Comparison of ENCODE assay signal across 11 cellular contexts in the genomic region with DNA sequence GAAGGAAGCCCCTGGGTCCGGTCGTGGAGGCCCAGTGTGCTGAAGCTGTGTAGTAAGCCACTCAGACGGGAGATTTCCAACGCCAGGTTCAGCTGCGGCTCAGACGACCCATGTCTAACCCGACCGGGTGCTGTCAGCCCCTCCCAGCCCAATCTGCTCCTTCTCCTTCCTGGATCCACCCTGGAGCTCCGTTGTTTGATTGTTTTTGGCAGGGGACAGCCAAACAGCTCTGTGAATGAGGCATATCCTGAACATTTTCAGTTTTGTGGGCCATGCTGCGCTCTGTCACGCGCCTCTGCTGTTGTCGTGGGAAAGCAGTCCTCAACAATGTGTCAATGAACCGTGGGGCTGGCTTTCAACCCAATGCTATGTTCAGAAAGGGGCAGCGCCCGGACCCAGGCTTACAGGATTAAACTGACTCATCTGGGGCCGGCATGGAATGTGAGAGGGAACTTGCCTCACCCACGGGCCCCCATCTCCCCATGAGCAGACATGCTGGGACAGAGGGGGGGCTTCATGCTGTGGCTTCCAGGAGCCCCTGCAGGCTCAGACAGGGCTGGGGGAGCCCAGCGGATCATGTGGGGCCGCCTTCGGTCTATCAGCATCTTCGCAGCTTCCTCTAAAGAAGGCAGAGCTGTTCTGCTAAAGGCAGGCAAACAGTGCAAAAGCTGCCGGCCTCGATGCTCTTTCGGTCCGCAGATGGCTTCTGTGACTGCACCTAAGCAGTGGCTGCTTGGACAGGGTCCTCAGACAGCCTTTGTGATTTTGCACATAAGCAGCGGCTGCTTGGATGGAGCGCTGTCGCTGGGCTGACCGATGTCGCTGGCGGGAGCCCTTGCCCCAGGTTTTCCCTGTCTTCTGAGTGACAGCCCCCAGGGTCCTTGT.
DNase-seq lines count a peak whose midpoint lies in the region; ATAC-seq, FAIRE-seq and TF ChIP-seq lines count a peak whose summit lies in the region.
"Had no signal": no experiment of that assay in that cellular context is flagged by ENCODE, and none has a peak within 500 bp of the region (broad histone marks: within the 10 kb centered on the region; RNA-seq: fewer than 3 reads in every experiment).

No MANE protein-coding gene starts in this region.

- no TSS peak for BruUV-seq in Panc1 (replicated peaks; lab: Mats Ljungman, UMichigan)

- TF ChIP-seq POLR2A in GM12892 (IDR thresholded peaks at IDR 0.05; ENCODE audit: low read depth, low read length) = no peak

- CTCF ChIA-PET in Panc1 (lab: Charles Lee) = interaction anchor here (0.6 kb wide), 1 partner anchor 33 kb away, joined by 4 read pairs; no protein-coding TSS in a partner anchor

- POLR2A ChIA-PET in Panc1 (lab: Charles Lee) = interaction anchor here (0.6 kb wide), 1 partner anchor 99 kb away, joined by 3 read pairs; no protein-coding TSS in a partner anchor

- H3K9me3 ChIP-seq in Panc1 (ENCODE audit: control insufficient read depth, insufficient read depth, low read depth, low read length) (no peaks in the 10 kb centered on the region), fibroblast of lung (ENCODE audit: control insufficient read depth, insufficient read depth, low read depth, low read length) (no peaks in the 10 kb centered on the region), mucosa of stomach (ENCODE audit: control insufficient read depth, low read length) (no peaks in the 10 kb centered on the region)
- H3K9me3 ChIP-seq: BE2C had no signal

- H3K4me1 ChIP-seq in Panc1 (ENCODE audit: control insufficient read depth, insufficient read depth, low read length) (peaks cover 26% of the 10 kb centered on the region), fibroblast of lung (ENCODE audit: control insufficient read depth, extremely low read depth, insufficient read depth, low read length) (peaks cover 5% of the 10 kb centered on the region), mucosa of stomach (ENCODE audit: control insufficient read depth, insufficient read depth, low read length) (peaks cover 27% of the 10 kb centered on the region)
- H3K4me1 ChIP-seq: BE2C had no signal

- DNase-seq in AG08396 (ENCODE audit: low spot score) (peak; percentile 74), Panc1 (ENCODE audit: low read depth, low spot score) (no peak), fibroblast of lung (ENCODE audit: low read depth in 2 of 2) (peak; percentile 50 to 68), GM10266 (ENCODE audit: extremely low spot score) (no peak), UCSD-AML1 (lab: John Stamatoyannopoulos, UW; ENCODE audit: unreplicated experiment) (no peak), GM12892 (ENCODE audit: insufficient read length) (no peak)
- no peak for DNase-seq in stimulated activated CD4-positive, alpha-beta T cell treated with anti-CD3 and anti-CD28 coated beads, Interleukin-1b, Interleukin-23, amount 100 ng/mL, for 48 hours
- DNase-seq: activated gamma-delta T cell treated with Interleukin-2 at 50 U/mL for 16 hours, BE2C had no signal

- H3K27me3 ChIP-seq in Panc1 (ENCODE audit: control insufficient read depth, insufficient read depth, low read length) = no peaks in the 10 kb centered on the region
- H3K27me3 ChIP-seq in fibroblast of lung (ENCODE audit: control insufficient read depth, insufficient read depth, low read length) = no peaks in the 10 kb centered on the region
- H3K27me3 ChIP-seq in mucosa of stomach (ENCODE audit: control insufficient read depth, insufficient read depth, low read length) = no peaks in the 10 kb centered on the region
- H3K27me3 ChIP-seq: BE2C had no signal

- no peaks in the 10 kb centered on the region for H3K36me3 ChIP-seq in Panc1 (ENCODE audit: control insufficient read depth, insufficient read depth, low read length)
- H3K36me3 ChIP-seq in fibroblast of lung (ENCODE audit: control insufficient read depth, insufficient read depth, low read length) = no peaks in the 10 kb centered on the region
- no peaks in the 10 kb centered on the region for H3K36me3 ChIP-seq in mucosa of stomach (ENCODE audit: control insufficient read depth, insufficient read depth, low read length)
- H3K36me3 ChIP-seq: BE2C had no signal

- intact Hi-C loops in Panc1 (cut with micrococcal nuclease; ENCODE audit: unreplicated experiment) = no loop called here

- H4K20me1 ChIP-seq in fibroblast of lung (ENCODE audit: control insufficient read depth, extremely low read depth, insufficient read depth, low read length) = no peaks in the 10 kb centered on the region

- H3K4me3 ChIP-seq in Panc1 (ENCODE audit: low read depth in 2 of 2, low read length in 2 of 2) (no peak overlapping the region), fibroblast of lung (replicated peaks in 1 of 4; ENCODE audit: control extremely low read depth in 1 of 4, insufficient read depth in 1 of 4, low read depth in 3 of 4, low read length in 4 of 4) (no peak overlapping the region), mucosa of stomach (ENCODE audit: low read length) (no peak overlapping the region)

- in situ Hi-C loops in Panc1 (cut with HindIII; ENCODE audit: low pct_unique_long_range_greater_than_20kb, low sequenced_read_pairs) = no loop called here

- H3K9ac ChIP-seq in fibroblast of lung (ENCODE audit: insufficient read depth, low read length) = no peak overlapping the region
- peak overlapping the region; percentile 40 for H3K9ac ChIP-seq in mucosa of stomach (ENCODE audit: low read length)

- no peak overlapping the region for H3K4me2 ChIP-seq in fibroblast of lung (ENCODE audit: extremely low read depth, insufficient read depth, low read length)

- no peaks in the 10 kb centered on the region for H3K79me2 ChIP-seq in fibroblast of lung (ENCODE audit: control insufficient read depth, insufficient read depth, low read length)

- no peak for FAIRE-seq in GM12892 (lab: Jason Lieb, UNC)

- TF ChIP-seq CTCF in Panc1 (IDR thresholded peaks at IDR 0.05) (no peak), fibroblast of lung (conservative IDR thresholded peaks at IDR 0.05 in 1 of 2, IDR thresholded peaks at IDR 0.05 in 1 of 2; ENCODE audit: low read depth in 1 of 2, low read length in 2 of 2) (no peak), GM10266 (IDR thresholded peaks at IDR 0.05; ENCODE audit: control insufficient read depth, insufficient read depth, low read depth, missing control alignments) (no peak)

- ATAC-seq in Panc1 = peak; percentile 55

- peak overlapping the region; percentile 82 for H3K27ac ChIP-seq in Panc1 (ENCODE audit: low read length)
- H3K27ac ChIP-seq in fibroblast of lung (ENCODE audit: insufficient read depth, low read length) = no peak overlapping the region
- H3K27ac ChIP-seq: VCaP had no signal

- H2AFZ ChIP-seq in fibroblast of lung (ENCODE audit: low read length) = peak overlapping the region; percentile 39

Comparison
In these comparisons a context has a peak if more than half of its experiments do, and no peak if none do; other contexts are left out.
1. DNase-seq: peak in AG08396 (single experiment) and fibroblast of lung (2 of 2); none in Panc1 (single experiment), GM10266 (single experiment), stimulated activated CD4-positive, alpha-beta T cell treated with anti-CD3 and anti-CD28 coated beads, Interleukin-1b, Interleukin-23, amount 100 ng/mL, for 48 hours (single experiment), UCSD-AML1 (single experiment) and GM12892 (single experiment).